In the genomic region with DNA sequence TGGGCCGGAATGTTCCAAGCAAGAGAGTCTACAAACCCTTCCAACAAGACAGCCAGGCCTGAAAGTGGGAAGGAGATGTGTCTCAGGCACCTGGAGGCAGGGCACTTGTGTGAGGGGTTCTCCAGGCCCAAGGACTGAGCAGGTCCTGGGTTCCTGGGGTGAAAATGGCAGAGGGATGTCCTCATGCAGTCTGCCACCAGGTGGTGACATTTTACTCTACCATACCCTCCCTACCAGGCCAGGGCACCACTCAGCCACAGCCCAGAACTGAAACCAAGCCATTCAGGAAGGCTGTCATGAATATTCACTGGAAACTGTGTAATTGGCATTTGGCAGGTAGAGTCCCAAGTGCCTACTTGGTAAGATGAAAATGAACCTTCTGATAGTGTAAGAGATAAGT, we compare ENCODE assay signal across 8 cellular contexts.
A peak's percentile ranks its signal among the peaks of the same experiment; 100 is the strongest.
DNase-seq lines count a peak whose midpoint lies in the region; ATAC-seq and TF ChIP-seq lines count a peak whose summit lies in the region.

No MANE protein-coding gene starts in this region.

- intact Hi-C loops in left colon (cut with DNase I, micrococcal nuclease), result loop anchor here in 1 of 2 donors (5.0 kb wide), 1 partner anchor 198 kb away; no protein-coding TSS in a partner anchor

- ATAC-seq in left colon, result peak; percentile 98

- TF ChIP-seq CTCF in GM10266 (IDR thresholded peaks at IDR 0.05; ENCODE audit: control insufficient read depth, insufficient read depth, low read depth, missing control alignments), result peak; percentile 63
- TF ChIP-seq CTCF in HEK293 (tag by site-specific recombination; IDR thresholded peaks at IDR 0.05), result no peak; the same call in 1 of the 2 replicates

- H3K36me3 ChIP-seq in HEK293 (ENCODE audit: control insufficient read depth in 2 of 2, insufficient read depth in 1 of 2, low read length in 2 of 2), result no peaks in the 10 kb centered on the region

- in situ Hi-C loops in T47D (cut with HindIII; ENCODE audit: low pct_unique_long_range_greater_than_20kb, low sequenced_read_pairs), result no loop called here

- CTCF ChIA-PET in HEK293 (lab: Yijun Ruan, JAX), result interaction anchor here (1.2 to 1.6 kb wide), 2 partner anchors 185 to 348 kb away, joined by 3 to 6 read pairs; partner anchors contain the start of gene MYO5B

- no peak overlapping the region for H3K27ac ChIP-seq in HEK293 (ENCODE audit: extremely low read depth, low read depth, low read length)

- DNase-seq in GM10266 (ENCODE audit: extremely low spot score) (peak; percentile 39), NCI-H1092 treated with DMSO at 0.1 percent for 48 hours (lab: John Stamatoyannopoulos, UW) (peak; percentile 67), SW480 (ENCODE audit: low spot score) (peak; percentile 46), T47D (ENCODE audit: low read depth in 1 of 2, low spot score in 1 of 2) (peak; percentile 4 to 67), left colon (peak; percentile 55 to 69), KG1 (lab: John Stamatoyannopoulos, UW) (no peak)
- DNase-seq in stimulated activated CD8-positive, alpha-beta memory T cell treated with anti-CD3 and anti-CD28 coated beads, Interleukin-4, amount 100 ng/mL, for 24 hours (ENCODE audit: low read depth), result peak; percentile 9

- no peak overlapping the region for H3K4me3 ChIP-seq in HEK293 (ENCODE audit: low read depth, low read length)

- H3K9me3 ChIP-seq in HEK293 (ENCODE audit: control insufficient read depth, insufficient read depth, low read depth, low read length), result no peaks in the 10 kb centered on the region

- no peaks in the 10 kb centered on the region for H3K4me1 ChIP-seq in HEK293 (ENCODE audit: control insufficient read depth, insufficient read depth, low read length)

- POLR2A ChIA-PET in HEK293 (lab: Yijun Ruan, JAX), result no interaction called here

TF ChIP-seq in HEK293, 187 proteins besides CTCF, POLR2A, EP300 and RAD21:
- TF ChIP-seq ZNF138 (tag by site-specific recombination; IDR thresholded peaks at IDR 0.05; ENCODE audit: borderline replicate concordance) (no peak), ZNF157 (tag by site-specific recombination; IDR thresholded peaks at IDR 0.05) (0 out of 2 replicates have a peak, but pooled peaks have one; percentile 27), ZNF558 (tag by site-specific recombination; IDR thresholded peaks at IDR 0.05) (no peak), ZNF585B (tag by site-specific recombination; IDR thresholded peaks at IDR 0.05) (no peak), ZFP3 (tag by site-specific recombination; IDR thresholded peaks at IDR 0.05; ENCODE audit: low read depth) (no peak), ZNF248 (tag by site-specific recombination; IDR thresholded peaks at IDR 0.05) (no peak), KLF1 (tag by site-specific recombination; IDR thresholded peaks at IDR 0.05) (no peak), ZNF654 (tag by site-specific recombination; IDR thresholded peaks at IDR 0.05; ENCODE audit: low read depth) (peak; percentile 44)
- TF ChIP-seq, protein P1, sequence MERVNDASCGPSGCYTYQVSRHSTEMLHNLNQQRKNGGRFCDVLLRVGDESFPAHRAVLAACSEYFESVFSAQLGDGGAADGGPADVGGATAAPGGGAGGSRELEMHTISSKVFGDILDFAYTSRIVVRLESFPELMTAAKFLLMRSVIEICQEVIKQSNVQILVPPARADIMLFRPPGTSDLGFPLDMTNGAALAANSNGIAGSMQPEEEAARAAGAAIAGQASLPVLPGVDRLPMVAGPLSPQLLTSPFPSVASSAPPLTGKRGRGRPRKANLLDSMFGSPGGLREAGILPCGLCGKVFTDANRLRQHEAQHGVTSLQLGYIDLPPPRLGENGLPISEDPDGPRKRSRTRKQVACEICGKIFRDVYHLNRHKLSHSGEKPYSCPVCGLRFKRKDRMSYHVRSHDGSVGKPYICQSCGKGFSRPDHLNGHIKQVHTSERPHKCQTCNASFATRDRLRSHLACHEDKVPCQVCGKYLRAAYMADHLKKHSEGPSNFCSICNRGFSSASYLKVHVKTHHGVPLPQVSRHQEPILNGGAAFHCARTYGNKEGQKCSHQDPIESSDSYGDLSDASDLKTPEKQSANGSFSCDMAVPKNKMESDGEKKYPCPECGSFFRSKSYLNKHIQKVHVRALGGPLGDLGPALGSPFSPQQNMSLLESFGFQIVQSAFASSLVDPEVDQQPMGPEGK (tag by site-specific recombination; IDR thresholded peaks at IDR 0.05), result no peak
